Comparison of ENCODE assay signal across 15 cellular contexts in the genomic region with DNA sequence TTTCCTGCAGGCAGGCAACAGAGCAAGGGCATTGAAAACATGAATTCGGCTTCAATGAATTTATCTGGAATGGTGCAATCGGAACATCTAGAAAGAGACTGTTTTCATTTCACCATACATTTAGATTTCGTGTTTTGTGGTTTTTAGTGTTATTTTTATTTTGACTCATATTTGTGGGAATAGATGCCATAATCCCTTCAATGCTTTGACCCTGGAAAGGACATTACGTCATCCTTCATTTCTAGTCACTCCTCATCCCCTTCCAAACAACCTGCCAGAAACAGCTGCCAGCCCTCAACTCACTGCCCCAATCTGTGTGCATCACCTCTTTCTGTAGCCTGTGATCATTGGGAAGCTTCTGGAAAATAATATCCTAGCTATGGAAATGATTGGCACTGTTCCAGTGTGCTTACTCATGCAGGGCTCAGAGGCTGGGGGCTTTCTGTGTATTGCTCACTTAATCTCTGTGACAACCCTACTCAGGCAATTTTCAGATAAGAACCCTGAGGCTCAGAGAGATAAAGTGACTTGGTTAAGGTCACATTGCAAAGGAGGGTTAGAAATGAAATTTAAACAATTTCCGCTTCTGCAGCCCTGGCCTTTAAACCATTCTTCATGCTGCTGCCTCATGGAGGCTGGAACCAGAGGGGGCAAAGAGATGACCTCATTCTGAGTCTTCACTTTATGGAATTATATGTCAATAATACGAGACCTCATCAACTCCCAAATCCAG. TPM values are rescaled to one million over a fixed set of nuclear protein-coding genes. Genes with fewer than 3 reads are reported as not detected.
DNase-seq lines count a peak whose midpoint lies in the region; ATAC-seq and TF ChIP-seq lines count a peak whose summit lies in the region.
"Had no signal": no experiment of that assay in that cellular context is flagged by ENCODE, and none has a peak within 500 bp of the region (broad histone marks: within the 10 kb centered on the region; RNA-seq: fewer than 3 reads in every experiment).

No MANE protein-coding gene starts in this region.

- DNase-seq in Daoy (ENCODE audit: low read depth) (peak; percentile 98), NCI-H2171 (lab: John Stamatoyannopoulos, UW) (peak; percentile 30), astrocyte of the hippocampus (ENCODE audit: low read depth, low spot score) (peak; percentile 78), left lung (no peak), upper lobe of right lung (no peak), progenitor cell of endocrine pancreas (ENCODE audit: low spot score, unreplicated experiment) (no peak)
- no peak for DNase-seq in activated CD4-positive, alpha-beta T cell treated with anti-CD3 and anti-CD28 coated beads, Interleukin-2, amount 50 U/mL, for 4 hours
- DNase-seq: activated CD4-positive, alpha-beta T cell treated with anti-CD3 and anti-CD28 coated beads for 48 hours; activated naive CD8-positive, alpha-beta T cell treated with anti-CD3 and anti-CD28 coated beads, Interleukin-2, amount 10 ng/mL, durations not matched to agents 7 days and 5 days; DMS153; stimulated activated CD4-positive, alpha-beta T cell treated with anti-CD3 and anti-CD28 coated beads, Interleukin-12 subunit alpha, Interleukin-12 subunit beta, amount 100 ng/mL, for 4 hours; stimulated activated naive B cell treated with anti-CD40 and anti-IgM and Interleukin-4, amounts not matched to agents 10 μg/mL and 1 μg/mL and 100 μg/mL, for 72 hours had no signal

- no peaks in the 10 kb centered on the region for H3K27me3 ChIP-seq in left lung
- H3K27me3 ChIP-seq in upper lobe of right lung = no peaks in the 10 kb centered on the region

- no peaks in the 10 kb centered on the region for H3K36me3 ChIP-seq in left lung
- no peaks in the 10 kb centered on the region for H3K36me3 ChIP-seq in upper lobe of right lung

- H3K4me1 ChIP-seq in left lung = no peaks in the 10 kb centered on the region
- H3K4me1 ChIP-seq in upper lobe of right lung = no peaks in the 10 kb centered on the region

- intact Hi-C loops in left lung (cut with DNase I) (no loop called here), upper lobe of right lung (cut with DNase I) (no loop called here)

- no peak overlapping the region for H3K27ac Mint-ChIP-seq in progenitor cell of endocrine pancreas
- H3K27ac Mint-ChIP-seq: activated naive CD8-positive, alpha-beta T cell treated with anti-CD3 and anti-CD28 coated beads, Interleukin-2, amount 10 ng/mL, durations not matched to agents 7 days and 5 days; GM23338; stimulated activated naive B cell treated with anti-CD40 and anti-IgM and Interleukin-4, amounts not matched to agents 10 μg/mL and 1 μg/mL and 100 μg/mL, for 72 hours had no signal

- H3K9me3 Mint-ChIP-seq in progenitor cell of endocrine pancreas (ENCODE audit: low read depth) = no peaks in the 10 kb centered on the region
- H3K9me3 Mint-ChIP-seq: activated naive CD8-positive, alpha-beta T cell treated with anti-CD3 and anti-CD28 coated beads, Interleukin-2, amount 10 ng/mL, durations not matched to agents 7 days and 5 days; GM23338; stimulated activated naive B cell treated with anti-CD40 and anti-IgM and Interleukin-4, amounts not matched to agents 10 μg/mL and 1 μg/mL and 100 μg/mL, for 72 hours had no signal

- H3K27me3 Mint-ChIP-seq in progenitor cell of endocrine pancreas = peaks cover 12% of the 10 kb centered on the region

- H3K4me3 ChIP-seq in left lung (no peak overlapping the region), upper lobe of right lung (no peak overlapping the region)
- H3K4me3 ChIP-seq: GM23338 had no signal

- no peak overlapping the region for H3K27ac ChIP-seq in left lung
- no peak overlapping the region for H3K27ac ChIP-seq in upper lobe of right lung

- H3K4me3 Mint-ChIP-seq in progenitor cell of endocrine pancreas (ENCODE audit: low read depth) = no peak overlapping the region
- H3K4me3 Mint-ChIP-seq: activated naive CD8-positive, alpha-beta T cell treated with anti-CD3 and anti-CD28 coated beads, Interleukin-2, amount 10 ng/mL, durations not matched to agents 7 days and 5 days; GM23338; stimulated activated naive B cell treated with anti-CD40 and anti-IgM and Interleukin-4, amounts not matched to agents 10 μg/mL and 1 μg/mL and 100 μg/mL, for 72 hours had no signal

- TF ChIP-seq CTCF in left lung (IDR thresholded peaks at IDR 0.05) = no peak
- no peak for TF ChIP-seq CTCF in upper lobe of right lung (IDR thresholded peaks at IDR 0.05)
- TF ChIP-seq CTCF in progenitor cell of endocrine pancreas (IDR thresholded peaks at IDR 0.05; ENCODE audit: unreplicated experiment) = no peak

- no peaks in the 10 kb centered on the region for H3K36me3 Mint-ChIP-seq in progenitor cell of endocrine pancreas (ENCODE audit: insufficient read depth)
- H3K36me3 Mint-ChIP-seq: activated naive CD8-positive, alpha-beta T cell treated with anti-CD3 and anti-CD28 coated beads, Interleukin-2, amount 10 ng/mL, durations not matched to agents 7 days and 5 days; stimulated activated naive B cell treated with anti-CD40 and anti-IgM and Interleukin-4, amounts not matched to agents 10 μg/mL and 1 μg/mL and 100 μg/mL, for 72 hours had no signal

- H3K9me3 ChIP-seq in left lung = no peaks in the 10 kb centered on the region
- H3K9me3 ChIP-seq in upper lobe of right lung = no peaks in the 10 kb centered on the region

- peak; percentile 61 for ATAC-seq in left lung
- ATAC-seq in HG02623 (IDR thresholded peaks at IDR 0.05; ENCODE audit: unreplicated experiment) = no peak
- no peak for ATAC-seq in upper lobe of right lung
- ATAC-seq: esophagus mucosa; GM23338; stimulated activated naive B cell treated with anti-CD40 and anti-IgM and Interleukin-4, amounts not matched to agents 10 μg/mL and 1 μg/mL and 100 μg/mL, for 72 hours had no signal

- no peaks in the 10 kb centered on the region for H3K4me1 Mint-ChIP-seq in progenitor cell of endocrine pancreas (ENCODE audit: low read depth)
- H3K4me1 Mint-ChIP-seq: GM23338; stimulated activated naive B cell treated with anti-CD40 and anti-IgM and Interleukin-4, amounts not matched to agents 10 μg/mL and 1 μg/mL and 100 μg/mL, for 72 hours had no signal

RNA-seq across cellular contexts. Expression of gene KSR1, which starts 9.5 kb away (rescaled TPM):
- total RNA-seq in Daoy (2014; rRNA removed; shearing (Covaris generic)) = 55.3 and 59.5 TPM in 2 replicates
- 10 to 100 TPM; 35.0 to 47.5 TPM for total RNA-seq in left lung
- 52.5 TPM for total RNA-seq in upper lobe of right lung
- total RNA-seq in progenitor cell of endocrine pancreas = 66.2 and 70.1 TPM in 2 replicates

Comparison
In these comparisons a context has a peak if more than half of its experiments do, and no peak if none do; other contexts are left out.
1. DNase-seq: peak in Daoy (single experiment), NCI-H2171 (single experiment) and astrocyte of the hippocampus (single experiment); none in left lung (0 of 2), activated CD4-positive, alpha-beta T cell treated with anti-CD3 and anti-CD28 coated beads, Interleukin-2, amount 50 U/mL, for 4 hours (0 of 2), upper lobe of right lung (single experiment) and progenitor cell of endocrine pancreas (single experiment).